In the genomic region with DNA sequence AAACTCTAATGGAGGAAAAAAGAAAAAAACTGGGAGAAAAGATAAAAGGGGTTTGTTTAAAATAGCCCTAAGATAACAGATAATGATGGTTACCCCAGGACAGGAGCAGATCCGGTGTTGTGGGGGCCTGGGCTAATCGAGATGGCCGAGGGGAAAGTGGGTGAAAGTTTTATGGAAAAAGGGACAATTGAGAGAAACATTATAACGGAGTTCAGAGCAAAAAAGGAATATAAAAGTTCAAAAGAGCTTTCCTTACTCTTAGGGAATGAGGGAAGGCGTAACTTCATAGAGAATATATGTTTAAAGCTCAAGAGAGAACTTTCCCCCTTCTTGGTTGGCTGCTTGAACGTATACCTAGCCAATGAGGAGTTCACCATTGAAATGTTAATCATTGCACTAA, we compare ENCODE assay signal across 1 cellular context.
TF ChIP-seq lines count a peak whose summit lies in the region.

No MANE protein-coding gene starts in this region.

TF ChIP-seq in K562, 482 proteins besides CTCF, POLR2A, EP300 and RAD21 (continued from another document and continues in another):
- TF ChIP-seq, protein P1, sequence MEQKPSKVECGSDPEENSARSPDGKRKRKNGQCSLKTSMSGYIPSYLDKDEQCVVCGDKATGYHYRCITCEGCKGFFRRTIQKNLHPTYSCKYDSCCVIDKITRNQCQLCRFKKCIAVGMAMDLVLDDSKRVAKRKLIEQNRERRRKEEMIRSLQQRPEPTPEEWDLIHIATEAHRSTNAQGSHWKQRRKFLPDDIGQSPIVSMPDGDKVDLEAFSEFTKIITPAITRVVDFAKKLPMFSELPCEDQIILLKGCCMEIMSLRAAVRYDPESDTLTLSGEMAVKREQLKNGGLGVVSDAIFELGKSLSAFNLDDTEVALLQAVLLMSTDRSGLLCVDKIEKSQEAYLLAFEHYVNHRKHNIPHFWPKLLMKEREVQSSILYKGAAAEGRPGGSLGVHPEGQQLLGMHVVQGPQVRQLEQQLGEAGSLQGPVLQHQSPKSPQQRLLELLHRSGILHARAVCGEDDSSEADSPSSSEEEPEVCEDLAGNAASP (IDR thresholded peaks at IDR 0.05) = no peak
- TF ChIP-seq ZNF766 (CRISPR knock-in tag; conservative IDR thresholded peaks at IDR 0.05) = no peak
- no peak for TF ChIP-seq IRF2 (CRISPR knock-in tag; IDR thresholded peaks at IDR 0.05)
- TF ChIP-seq NELFE (IDR thresholded peaks at IDR 0.05; ENCODE audit: insufficient read depth, insufficient read length) = no peak
- no peak for TF ChIP-seq ATF7 (IDR thresholded peaks at IDR 0.05)
- TF ChIP-seq ZBTB2 (IDR thresholded peaks at IDR 0.05) = peak; percentile 49; the same call in 1 of the 2 replicates
- no peak for TF ChIP-seq MIER1 (IDR thresholded peaks at IDR 0.05; ENCODE audit: low read depth)
- no peak for TF ChIP-seq CHD7 (IDR thresholded peaks at IDR 0.05; ENCODE audit: low read depth, low read length)
- TF ChIP-seq KDM5B (IDR thresholded peaks at IDR 0.05; ENCODE audit: insufficient replicate concordance, low read depth, low read length) = no peak
- TF ChIP-seq KAT8 (IDR thresholded peaks at IDR 0.05; ENCODE audit: low read depth) = no peak
- TF ChIP-seq SFPQ (IDR thresholded peaks at IDR 0.05; ENCODE audit: low read depth, low read length) = no peak
- TF ChIP-seq PRDM10 (IDR thresholded peaks at IDR 0.05; ENCODE audit: partially characterized antibody) = peak; percentile 78
- TF ChIP-seq JUND (IDR thresholded peaks at IDR 0.05; ENCODE audit: borderline replicate concordance, low read depth, low read length) = 0 out of 2 replicates have a peak, but pooled peaks have one; percentile 5
- no peak for TF ChIP-seq JUND (tag; IDR thresholded peaks at IDR 0.05; ENCODE audit: borderline replicate concordance, low read depth, low read length)
- 0 out of 2 replicates have a peak, but pooled peaks have one; percentile 6 for TF ChIP-seq SUPT5H (IDR thresholded peaks at IDR 0.05)
- peak; percentile 9; the same call in 1 of the 2 replicates for TF ChIP-seq ZNF395 (CRISPR knock-in tag; IDR thresholded peaks at IDR 0.05)
- TF ChIP-seq GTF2E2 (tag; IDR thresholded peaks at IDR 0.05) = 0 out of 2 replicates have a peak, but pooled peaks have one; percentile 9
- no peak for TF ChIP-seq ASH1L (IDR thresholded peaks at IDR 0.05; ENCODE audit: borderline replicate concordance, low read depth, partially characterized antibody)
- peak; percentile 45; the same call in 1 of the 2 replicates for TF ChIP-seq ETV1 (tag; conservative IDR thresholded peaks at IDR 0.05; ENCODE audit: low read depth)
- 0 out of 4 replicates have a peak, but pooled peaks of 1 of the 2 experiments have one; percentile 18 for TF ChIP-seq ARNT (IDR thresholded peaks at IDR 0.05)
- no peak for TF ChIP-seq SP2 (IDR thresholded peaks at IDR 0.05; ENCODE audit: extremely low read depth, low read depth, low read length, poor library complexity, severe bottlenecking)
- no peak for TF ChIP-seq SIRT6 (IDR thresholded peaks at IDR 0.05; ENCODE audit: low read depth, low read length)
- peak in 1 of 2 experiments; percentile 20; a peak in 1 of 4 replicates for TF ChIP-seq MLLT1 (IDR thresholded peaks at IDR 0.05)
- no peak for TF ChIP-seq HOXB6 (CRISPR knock-in tag; IDR thresholded peaks at IDR 0.05; ENCODE audit: borderline replicate concordance)
- peak; percentile 45; the same call in 1 of the 2 replicates for TF ChIP-seq CBFA2T3 (IDR thresholded peaks at IDR 0.05)
